ENCODE assay signal across 17 cellular contexts in genomic region chr17:2366747-2367494, GRCh38. TPM values are rescaled to one million over a fixed set of nuclear protein-coding genes. Genes with fewer than 3 reads are reported as not detected.
DNase-seq lines count a peak whose midpoint lies in the region; ATAC-seq, FAIRE-seq and TF ChIP-seq lines count a peak whose summit lies in the region.
"Had no signal": no experiment of that assay in that cellular context is flagged by ENCODE, and none has a peak within 500 bp of the region (broad histone marks: within the 10 kb centered on the region; RNA-seq: fewer than 3 reads in every experiment).

No MANE protein-coding gene starts in this region.

- intact Hi-C loops in right cardiac atrium (cut with DNase I) (loop anchor here in 1 of 4 donors (10.0 kb wide), 1 partner anchor 48 kb away; no protein-coding TSS in a partner anchor), heart right ventricle (cut with DNase I) (loop anchor here in 2 of 10 donors (10.0 kb wide), 1 partner anchor 48 kb away; no protein-coding TSS in a partner anchor), head of caudate nucleus (cut with DNase I) (no loop called here), ascending aorta (cut with DNase I) (no loop called here)

- H3K9me3 ChIP-seq in right cardiac atrium (ENCODE audit: control insufficient read depth, low read length): no peaks in the 10 kb centered on the region
- H3K9me3 ChIP-seq in heart right ventricle: no peaks in the 10 kb centered on the region
- no peaks in the 10 kb centered on the region for H3K9me3 ChIP-seq in astrocyte (ENCODE audit: insufficient read depth, low read depth, low read length)
- H3K9me3 ChIP-seq in gastroesophageal sphincter: no peaks in the 10 kb centered on the region
- H3K9me3 ChIP-seq in ascending aorta: no peaks in the 10 kb centered on the region
- H3K9me3 ChIP-seq: esophagus muscularis mucosa, pancreas, transverse colon had no signal

- no peak overlapping the region for H3K9ac ChIP-seq in astrocyte (ENCODE audit: low read length)
- H3K9ac ChIP-seq: KMS-11 had no signal

- TF ChIP-seq EP300 in gastroesophageal sphincter (IDR thresholded peaks at IDR 0.05): no peak

- DNase-seq in right cardiac atrium (peak in 2 of 3 donors; percentile 38 to 43), heart right ventricle (no peak), astrocyte (ENCODE audit: low read depth) (no peak), head of caudate nucleus (peak in 23 of 42 donors; percentile 26 to 73 (median 48)), ascending aorta (ENCODE audit: low spot score in 2 of 2) (no peak), pons (ENCODE audit: low spot score) (no peak), GOT3 (lab: John Stamatoyannopoulos, UW) (no peak)
- DNase-seq: activated gamma-delta T cell treated with Interleukin-2 at 50 U/mL for 16 hours, DMS79, NCI-H187, RPMI8226, T-helper 9 cell, transverse colon had no signal

- H3K4me3 ChIP-seq in right cardiac atrium (ENCODE audit: low read length) (no peak overlapping the region), heart right ventricle (no peak overlapping the region), astrocyte (ENCODE audit: insufficient read depth, low read depth, low read length) (no peak overlapping the region), gastroesophageal sphincter (no peak overlapping the region), ascending aorta (no peak overlapping the region)
- H3K4me3 ChIP-seq: esophagus muscularis mucosa, pancreas, transverse colon had no signal

- H3K4me2 ChIP-seq in astrocyte (ENCODE audit: low read length): no peak overlapping the region
- H3K4me2 ChIP-seq: KMS-11 had no signal

- TF ChIP-seq CTCF in heart right ventricle (IDR thresholded peaks at IDR 0.05): no peak
- TF ChIP-seq CTCF in astrocyte (IDR thresholded peaks at IDR 0.05; ENCODE audit: insufficient read depth, low read depth, low read length): peak; percentile 17
- TF ChIP-seq CTCF in gastroesophageal sphincter (IDR thresholded peaks at IDR 0.05): peak in 2 of 4 experiments; percentile 14 to 30
- TF ChIP-seq CTCF in ascending aorta (IDR thresholded peaks at IDR 0.05): no peak

- peaks cover 19% of the 10 kb centered on the region for H3K36me3 Mint-ChIP-seq in astrocyte (ENCODE audit: low read depth, unreplicated experiment)

- no peaks in the 10 kb centered on the region for H3K27me3 ChIP-seq in right cardiac atrium (ENCODE audit: control insufficient read depth, insufficient read depth)
- H3K27me3 ChIP-seq in heart right ventricle: no peaks in the 10 kb centered on the region
- H3K27me3 ChIP-seq in astrocyte (ENCODE audit: insufficient read depth, low read length): no peaks in the 10 kb centered on the region
- no peaks in the 10 kb centered on the region for H3K27me3 ChIP-seq in gastroesophageal sphincter
- no peaks in the 10 kb centered on the region for H3K27me3 ChIP-seq in ascending aorta
- H3K27me3 ChIP-seq: esophagus muscularis mucosa, pancreas, transverse colon had no signal

- no peaks in the 10 kb centered on the region for H3K4me1 Mint-ChIP-seq in astrocyte (ENCODE audit: low read depth, unreplicated experiment)

- ATAC-seq in right cardiac atrium (no peak), heart right ventricle (no peak), gastroesophageal sphincter (no peak)
- ATAC-seq: pancreas had no signal

- H3K36me3 ChIP-seq in heart right ventricle (peaks cover 0 to 65% (median 5%) of the 10 kb centered on the region in 9 donors), astrocyte (ENCODE audit: insufficient read depth, low read length) (no peaks in the 10 kb centered on the region), gastroesophageal sphincter (peaks cover 0 to 80% of the 10 kb centered on the region in 2 donors), ascending aorta (peaks cover 24 to 57% of the 10 kb centered on the region in 2 donors)
- H3K36me3 ChIP-seq: transverse colon had no signal

- no peak overlapping the region for H2AFZ ChIP-seq in astrocyte (ENCODE audit: low read depth, low read length)

- TF ChIP-seq POLR2A in gastroesophageal sphincter (IDR thresholded peaks at IDR 0.05): no peak

- WGBS in right cardiac atrium: 84% methylated on average over 26 of the region's 26 CpGs
- WGBS in heart right ventricle, 2 donors: 89 to 90% methylated on average over 26 of the region's 26 CpGs
- 56 to 74% methylated on average over 7 to 13 of the region's 26 CpGs for WGBS in gastroesophageal sphincter (ENCODE audit: low coverage in 1 of 2), 2 donors

- H3K4me3 Mint-ChIP-seq in astrocyte (ENCODE audit: unreplicated experiment): no peak overlapping the region

- H3K27ac ChIP-seq in right cardiac atrium (ENCODE audit: low read length): no peak overlapping the region
- no peak overlapping the region for H3K27ac ChIP-seq in heart right ventricle
- H3K27ac ChIP-seq in astrocyte (ENCODE audit: low read depth, low read length): no peak overlapping the region
- H3K27ac ChIP-seq in gastroesophageal sphincter: no peak overlapping the region
- no peak overlapping the region for H3K27ac ChIP-seq in ascending aorta
- H3K27ac ChIP-seq: KMS-11, pancreas, transverse colon had no signal

- H4K20me1 ChIP-seq in astrocyte (ENCODE audit: insufficient read depth, low read length): peaks cover 32% of the 10 kb centered on the region

- H3K27me3 Mint-ChIP-seq in astrocyte (ENCODE audit: low read depth, unreplicated experiment): no peaks in the 10 kb centered on the region

- no peaks in the 10 kb centered on the region for H3K79me2 ChIP-seq in astrocyte (ENCODE audit: insufficient read depth, low read length)

- H3K9me3 Mint-ChIP-seq in astrocyte (ENCODE audit: unreplicated experiment): no peaks in the 10 kb centered on the region

- FAIRE-seq in astrocyte (lab: Jason Lieb, UNC): no peak
- FAIRE-seq: pancreas had no signal

- no peak overlapping the region for H3K27ac Mint-ChIP-seq in astrocyte (ENCODE audit: unreplicated experiment)

- H3K4me1 ChIP-seq in right cardiac atrium (ENCODE audit: control insufficient read depth, insufficient read depth, low read length): peaks cover 4% of the 10 kb centered on the region
- peaks cover 20 to 50% (median 39%) of the 10 kb centered on the region in 9 donors for H3K4me1 ChIP-seq in heart right ventricle
- no peaks in the 10 kb centered on the region for H3K4me1 ChIP-seq in astrocyte (ENCODE audit: insufficient read depth, low read length)
- H3K4me1 ChIP-seq in gastroesophageal sphincter: peaks cover 0 to 60% (median 21%) of the 10 kb centered on the region in 3 donors
- H3K4me1 ChIP-seq in ascending aorta: no peaks in the 10 kb centered on the region
- H3K4me1 ChIP-seq: pancreas had no signal

RNA-seq across cellular contexts. Expression of gene SGSM2, which starts 29.6 kb away (rescaled TPM):
- total RNA-seq in right cardiac atrium (10 to 100 TPM; 31.1 to 38.6 (median 37.3) TPM), heart right ventricle (10 to 100 TPM; 21.6 to 33.4 (median 27.0) TPM), astrocyte (51.8 and 62.1 TPM in 2 replicates), gastroesophageal sphincter (10 to 100 TPM; 32.9 to 58.6 (median 47.4) TPM), ascending aorta (127 TPM)
- polyA plus RNA-seq in right cardiac atrium (37.3 TPM), heart right ventricle (10 to 100 TPM; 21.0 to 75.1 TPM)

RNA-seq across cellular contexts. Expression of gene TSR1, which starts 30.7 kb away (rescaled TPM):
- total RNA-seq in right cardiac atrium: 10 to 100 TPM; 15.4 to 22.2 (median 18.0) TPM
- polyA plus RNA-seq in right cardiac atrium: 12.3 TPM
- 10 to 100 TPM; 17.9 to 30.5 (median 23.4) TPM for total RNA-seq in heart right ventricle
- 10 to 100 TPM; 12.8 to 15.4 TPM for polyA plus RNA-seq in heart right ventricle
- total RNA-seq in astrocyte: 36.4 and 37.6 TPM in 2 replicates
- total RNA-seq in gastroesophageal sphincter: 10 to 100 TPM; 25.0 to 58.3 (median 46.5) TPM
- 16.9 TPM for total RNA-seq in ascending aorta

RNA-seq across cellular contexts. Expression of gene MNT, which starts 33.9 kb away (rescaled TPM):
- total RNA-seq in right cardiac atrium (10 to 100 TPM; 10.5 to 11.8 (median 10.8) TPM), heart right ventricle (10 to 100 TPM in 6 of 10 donors, 1 to 10 TPM in 4; 6.9 to 14.1 (median 11.0) TPM), astrocyte (22.5 and 29.1 TPM in 2 replicates), gastroesophageal sphincter (10 to 100 TPM; 11.8 to 12.7 (median 12.3) TPM), ascending aorta (4.9 TPM)
- polyA plus RNA-seq in right cardiac atrium (6.8 TPM), heart right ventricle (10 to 100 TPM in 1 of 2 donors, 1 to 10 TPM in 1; 5.0 to 11.6 TPM)

Comparison
In these comparisons a context has a peak if more than half of its experiments do, and no peak if none do; other contexts are left out.
1. DNase-seq: peak in right cardiac atrium (2 of 3) and head of caudate nucleus (23 of 42); none in heart right ventricle (0 of 2), astrocyte (single experiment), ascending aorta (0 of 2), pons (single experiment) and GOT3 (single experiment).